Comparison of ENCODE assay signal across 19 cellular contexts in genomic region chr14:35343709-35344474, GRCh38. TPM values are rescaled to one million over a fixed set of nuclear protein-coding genes. Genes with fewer than 3 reads are reported as not detected.
DNase-seq lines count a peak whose midpoint lies in the region; TF ChIP-seq lines count a peak whose summit lies in the region.
"Had no signal": no experiment of that assay in that cellular context is flagged by ENCODE, and none has a peak within 500 bp of the region (broad histone marks: within the 10 kb centered on the region; RNA-seq: fewer than 3 reads in every experiment).

No MANE protein-coding gene starts in this region.

- TF ChIP-seq CTCF in OCI-LY3 (IDR thresholded peaks at IDR 0.05; ENCODE audit: low read depth, low read length) (no peak), transverse colon (IDR thresholded peaks at IDR 0.05) (no peak)

- H3K79me2 ChIP-seq in OCI-LY3 (ENCODE audit: low read length) = no peaks in the 10 kb centered on the region

- no peak overlapping the region for H3K4me2 ChIP-seq in OCI-LY3 (ENCODE audit: low read length)

- H3K4me3 ChIP-seq in OCI-LY3 (ENCODE audit: low read length) (no peak overlapping the region), mucosa of rectum (ENCODE audit: low read length in 2 of 2) (no peak overlapping the region), transverse colon (no peak overlapping the region)
- H3K4me3 ChIP-seq: dorsolateral prefrontal cortex, heart right ventricle had no signal

- WGBS in transverse colon (ENCODE audit: low coverage in 1 of 2), 2 donors = 56 to 65% methylated on average over 5 to 14 of the region's 14 CpGs

- H3K27me3 Mint-ChIP-seq in dendritic cell treated with granulocyte-macrophage colony-stimulating factor and Interleukin-4, amounts not matched to agents 40 ng/mL and 50 ng/mL, for 4 days = no peaks in the 10 kb centered on the region

- H3K9me3 Mint-ChIP-seq in dendritic cell treated with granulocyte-macrophage colony-stimulating factor and Interleukin-4, amounts not matched to agents 40 ng/mL and 50 ng/mL, for 4 days = no peaks in the 10 kb centered on the region
- H3K9me3 Mint-ChIP-seq: activated naive CD4-positive, alpha-beta T cell treated with anti-CD3 and anti-CD28 coated beads for 36 hours had no signal

- peaks cover 70% of the 10 kb centered on the region for H3K4me1 Mint-ChIP-seq in dendritic cell treated with granulocyte-macrophage colony-stimulating factor and Interleukin-4, amounts not matched to agents 40 ng/mL and 50 ng/mL, for 4 days (ENCODE audit: low read depth)

- H3K27ac Mint-ChIP-seq in dendritic cell treated with granulocyte-macrophage colony-stimulating factor and Interleukin-4, amounts not matched to agents 40 ng/mL and 50 ng/mL, for 4 days = peak overlapping the region; percentile 38
- H3K27ac Mint-ChIP-seq: activated naive CD4-positive, alpha-beta T cell treated with anti-CD3 and anti-CD28 coated beads for 36 hours had no signal

- H3K27ac ChIP-seq in OCI-LY3 (ENCODE audit: low read length) (no peak overlapping the region), mucosa of rectum (ENCODE audit: low read depth in 2 of 2, low read length in 2 of 2) (peak overlapping the region; percentile 56 to 84), transverse colon (peak overlapping the region; percentile 91 to 95 (median 92))

- intact Hi-C loops in dendritic cell treated with granulocyte-macrophage colony-stimulating factor and Interleukin-4, amounts not matched to agents 40 ng/mL and 50 ng/mL, for 4 days (cut with micrococcal nuclease) = loop anchor here (10.0 kb wide), 1 partner anchor 49 kb away; the partner anchor contains the start of gene PSMA6
- intact Hi-C loops in transverse colon (cut with DNase I; ENCODE audit: low total_unique reads) = no loop called here

- no peaks in the 10 kb centered on the region for H3K36me3 ChIP-seq in OCI-LY3 (replicated peaks; ENCODE audit: low read depth, low read length)
- no peaks in the 10 kb centered on the region for H3K36me3 ChIP-seq in mucosa of rectum (ENCODE audit: control insufficient read depth in 2 of 2, insufficient read depth in 2 of 2, low read length in 2 of 2)
- H3K36me3 ChIP-seq in transverse colon = no peaks in the 10 kb centered on the region
- H3K36me3 ChIP-seq: heart right ventricle had no signal

- peak; percentile 56 for TF ChIP-seq POLR2A in transverse colon (IDR thresholded peaks at IDR 0.05)

- H3K27me3 ChIP-seq in OCI-LY3 (ENCODE audit: low read depth, low read length) (no peaks in the 10 kb centered on the region), mucosa of rectum (ENCODE audit: control insufficient read depth in 2 of 2, insufficient read depth in 2 of 2, low read length in 2 of 2) (no peaks in the 10 kb centered on the region), transverse colon (no peaks in the 10 kb centered on the region)
- H3K27me3 ChIP-seq: dorsolateral prefrontal cortex, heart right ventricle had no signal

- H3K4me3 Mint-ChIP-seq in dendritic cell treated with granulocyte-macrophage colony-stimulating factor and Interleukin-4, amounts not matched to agents 40 ng/mL and 50 ng/mL, for 4 days = no peak overlapping the region
- H3K4me3 Mint-ChIP-seq: activated naive CD4-positive, alpha-beta T cell treated with anti-CD3 and anti-CD28 coated beads for 36 hours had no signal

- DNase-seq in transverse colon (no peak), activated T-cell treated with anti-CD3 and anti-CD28 coated beads for 4 hours (no peak), cerebellar cortex (ENCODE audit: low spot score) (no peak), HK-2 (ENCODE audit: unreplicated experiment) (no peak)
- DNase-seq: activated CD4-positive, alpha-beta T cell treated with anti-CD3 and anti-CD28 coated beads for 4 hours; activated naive CD4-positive, alpha-beta T cell treated with anti-CD3 and anti-CD28 coated beads for 36 hours; C1 segment of cervical spinal cord; HCEC 1CT; heart right ventricle; midbrain; NCI-H1417; NCI-H82; occipital lobe; stimulated activated CD4-positive, alpha-beta T cell treated with anti-CD3 and anti-CD28 coated beads, Interleukin-2, amount 100 ng/mL, for 48 hours; substantia nigra had no signal

- no peaks in the 10 kb centered on the region for H4K20me1 ChIP-seq in OCI-LY3 (ENCODE audit: insufficient read depth, low read length)

- no peaks in the 10 kb centered on the region for H3K36me3 Mint-ChIP-seq in dendritic cell treated with granulocyte-macrophage colony-stimulating factor and Interleukin-4, amounts not matched to agents 40 ng/mL and 50 ng/mL, for 4 days (ENCODE audit: low read depth)

- no peaks in the 10 kb centered on the region for H3K9me3 ChIP-seq in OCI-LY3 (ENCODE audit: insufficient read depth, low read length)
- no peaks in the 10 kb centered on the region for H3K9me3 ChIP-seq in mucosa of rectum (ENCODE audit: control insufficient read depth in 2 of 2, low read length in 2 of 2)
- no peaks in the 10 kb centered on the region for H3K9me3 ChIP-seq in transverse colon
- H3K9me3 ChIP-seq: heart right ventricle had no signal

- H3K9ac ChIP-seq in OCI-LY3 (ENCODE audit: low read length) (no peak overlapping the region), mucosa of rectum (ENCODE audit: low read depth in 1 of 2, low read length in 2 of 2) (peak overlapping the region in 1 of 2 donors; percentile 30)

- H3K4me1 ChIP-seq in OCI-LY3 (ENCODE audit: low read length) = peaks cover 30% of the 10 kb centered on the region
- peaks cover 45 to 56% of the 10 kb centered on the region in 2 donors for H3K4me1 ChIP-seq in mucosa of rectum (ENCODE audit: control insufficient read depth in 2 of 2, insufficient read depth in 2 of 2, low read length in 2 of 2)
- H3K4me1 ChIP-seq in transverse colon = peaks cover 38 to 66% (median 47%) of the 10 kb centered on the region in 4 donors

- peak; percentile 81 for TF ChIP-seq EP300 in transverse colon (IDR thresholded peaks at IDR 0.05; ENCODE audit: low read depth)

- in situ Hi-C loops in transverse colon (cut with MboI; ENCODE audit: low pct_ligation_motif_present in 1 of 4, low pct_unique_long_range_greater_than_20kb in 1 of 4, low sequenced_read_pairs in 3 of 4) = loop anchor here in 1 of 4 donors (5.0 kb wide), 1 partner anchor 53 kb away; no protein-coding TSS in a partner anchor

- H2AFZ ChIP-seq in OCI-LY3 (ENCODE audit: low read depth, low read length) = peak overlapping the region; percentile 16; the same call in 1 of the 2 replicates

RNA-seq across cellular contexts. Expression of gene PSMA6, which starts 51.7 kb away (rescaled TPM):
- 100 to 1,000 TPM in 2 of 4 donors, 10 to 100 TPM in 2; 24.5 to 141 (median 81.2) TPM for total RNA-seq in transverse colon
